In genomic region chr19:15195381-15195964, GRCh38 we compare ENCODE assay signal across 8 cellular contexts. TPM values are rescaled to one million over a fixed set of nuclear protein-coding genes. Genes with fewer than 3 reads are reported as not detected.
DNase-seq lines count a peak whose midpoint lies in the region; TF ChIP-seq lines count a peak whose summit lies in the region.

No MANE protein-coding gene starts in this region.

- peak overlapping the region; percentile 82 for H3K27ac ChIP-seq in brain microvascular endothelial cell
- H3K27ac ChIP-seq in tibial artery, result peak overlapping the region; percentile 98 to 99

- intact Hi-C loops in tibial artery (cut with DNase I; ENCODE audit: low total_unique reads), result loop anchor here (5.0 kb wide), 1 partner anchor 57 kb away; no protein-coding TSS in a partner anchor

- peak; percentile 72 for DNase-seq in Daoy (ENCODE audit: low read depth)
- peak; percentile 72 for DNase-seq in MG63
- DNase-seq in brain microvascular endothelial cell, result peak; percentile 79
- peak; percentile 59 for DNase-seq in kidney tubule cell (ENCODE audit: low spot score)
- peak; percentile 74 to 97 for DNase-seq in tibial artery
- no peak for DNase-seq in NCI-H524 treated with DMSO at 0.1 percent for 48 hours (lab: John Stamatoyannopoulos, UW)
- DNase-seq in stimulated activated CD4-positive, alpha-beta T cell treated with anti-CD3 and anti-CD28 coated beads, Interleukin-12 subunit alpha, Interleukin-12 subunit beta, amount 100 ng/mL, for 4 hours, result no peak
- DNase-seq in effector CD8-positive, alpha-beta T cell (lab: John Stamatoyannopoulos, UW), result no peak

- in situ Hi-C loops in brain microvascular endothelial cell (cut with HindIII; ENCODE audit: low pct_ligation_motif_present, low sequenced_read_pairs), result no loop called here

- H3K4me3 ChIP-seq in MG63 (peak overlapping the region; percentile 39), brain microvascular endothelial cell (ENCODE audit: low read depth, low read length) (peak overlapping the region; percentile 44), tibial artery (peak overlapping the region; percentile 48 to 78)

- H3K4me1 ChIP-seq in tibial artery, result peaks cover 0 to 88% (median 68%) of the 10 kb centered on the region in 4 donors

- H3K9me3 ChIP-seq in MG63, result no peaks in the 10 kb centered on the region
- H3K9me3 ChIP-seq in tibial artery, result no peaks in the 10 kb centered on the region

- H3K27me3 ChIP-seq in MG63, result peaks cover 5% of the 10 kb centered on the region; the same call in 1 of the 2 replicates
- H3K27me3 ChIP-seq in brain microvascular endothelial cell (replicated peaks), result no peaks in the 10 kb centered on the region
- H3K27me3 ChIP-seq in tibial artery, result no peaks in the 10 kb centered on the region

- no peaks in the 10 kb centered on the region for H3K36me3 ChIP-seq in MG63
- peaks cover 25% of the 10 kb centered on the region for H3K36me3 ChIP-seq in brain microvascular endothelial cell (replicated peaks)
- H3K36me3 ChIP-seq in tibial artery, result peaks cover 30 to 40% (median 37%) of the 10 kb centered on the region in 3 donors

- peak; percentile 25 for TF ChIP-seq CTCF in brain microvascular endothelial cell (IDR thresholded peaks at IDR 0.05; ENCODE audit: low read depth, low read length, missing control alignments)
- peak; percentile 4 to 13 for TF ChIP-seq CTCF in tibial artery (IDR thresholded peaks at IDR 0.05)

RNA-seq across cellular contexts. Expression of gene NOTCH3, which starts 5.3 kb away (rescaled TPM):
- 0.97 and 1.0 TPM in 2 replicates for total RNA-seq in Daoy (2014; rRNA removed; shearing (Covaris generic))
- 0.44 and 0.56 TPM in 2 replicates for total RNA-seq in MG63 (2014; rRNA removed; shearing (Covaris generic); ENCODE audit: low replicate concordance)

RNA-seq across cellular contexts. Expression of gene EPHX3, which starts 36.8 kb away (rescaled TPM):
- 0.11 TPM in 1 of 2 replicates, not detected in the other for total RNA-seq in Daoy (2014; rRNA removed; shearing (Covaris generic))
- not detected in 2 replicates for total RNA-seq in MG63 (2014; rRNA removed; shearing (Covaris generic); ENCODE audit: low replicate concordance)

Comparison
In these comparisons a context has a peak if more than half of its experiments do, and no peak if none do; other contexts are left out.
1. DNase-seq: peak in Daoy (single experiment), MG63 (single experiment), brain microvascular endothelial cell (single experiment), kidney tubule cell (single experiment) and tibial artery (2 of 2); none in NCI-H524 treated with DMSO at 0.1 percent for 48 hours (single experiment), stimulated activated CD4-positive, alpha-beta T cell treated with anti-CD3 and anti-CD28 coated beads, Interleukin-12 subunit alpha, Interleukin-12 subunit beta, amount 100 ng/mL, for 4 hours (single experiment) and effector CD8-positive, alpha-beta T cell (single experiment).
2. Peak in every context shown above with its lines, with median percentiles within 50 percentile points of each other: H3K4me3 ChIP-seq.